ENCODE assay signal across 15 cellular contexts in the genomic region with DNA sequence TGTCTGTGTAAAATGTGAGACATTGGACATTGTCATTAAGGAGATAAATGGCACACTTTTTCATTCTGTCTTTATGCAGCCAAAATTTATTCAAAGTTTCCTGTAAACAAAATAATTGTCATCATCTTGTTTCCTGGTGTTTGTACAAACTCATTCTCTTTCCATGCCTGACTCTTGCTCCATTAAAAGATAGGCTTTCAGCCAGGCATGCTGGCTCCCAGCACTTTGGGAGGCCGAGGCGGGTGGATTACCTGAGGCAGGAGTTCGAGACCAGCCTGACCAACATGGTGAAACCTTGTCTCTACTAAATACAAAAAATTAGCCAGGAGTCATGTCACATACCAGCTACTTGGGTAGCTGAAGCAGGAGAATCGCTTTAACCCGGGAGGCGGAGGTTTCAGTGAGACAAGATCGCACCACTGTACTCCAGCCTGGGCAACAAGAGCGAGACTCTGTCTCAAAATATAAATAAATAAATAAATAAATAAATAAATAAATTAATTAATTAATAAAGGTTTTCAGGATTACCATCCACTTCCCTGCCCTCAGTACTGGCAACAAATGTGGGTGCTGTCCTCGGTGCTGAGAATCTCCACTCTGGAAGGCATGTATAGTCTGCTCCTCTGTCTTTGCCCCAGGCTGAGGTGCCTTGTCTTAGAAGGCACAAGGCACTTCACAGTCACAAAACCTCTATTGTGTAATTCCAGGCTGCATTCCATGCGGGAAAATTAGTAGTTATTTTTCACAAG.
A peak's percentile ranks its signal among the peaks of the same experiment; 100 is the strongest.
DNase-seq lines count a peak whose midpoint lies in the region; ATAC-seq, FAIRE-seq and TF ChIP-seq lines count a peak whose summit lies in the region.
"Had no signal": no experiment of that assay in that cellular context is flagged by ENCODE, and none has a peak within 500 bp of the region (broad histone marks: within the 10 kb centered on the region; RNA-seq: fewer than 3 reads in every experiment).

No MANE protein-coding gene starts in this region.

- BruUV-seq in PC-9 (replicated peaks; lab: Mats Ljungman, UMichigan), result no TSS peak

- no peaks in the 10 kb centered on the region for H3K36me3 ChIP-seq in PC-9 (ENCODE audit: low read depth)

- no peaks in the 10 kb centered on the region for H4K20me1 ChIP-seq in PC-9 (ENCODE audit: insufficient read depth)

- no peaks in the 10 kb centered on the region for H3K4me1 ChIP-seq in PC-9 (replicated peaks; ENCODE audit: insufficient read depth)

- H3K36me3 Mint-ChIP-seq in activated naive CD4-positive, alpha-beta T cell treated with anti-CD3 and anti-CD28 coated beads for 36 hours (ENCODE audit: low read depth), result no peaks in the 10 kb centered on the region
- H3K36me3 Mint-ChIP-seq: natural killer cell treated with Interleukin-12 subunit alpha and Interleukin-12 subunit beta and Interleukin-15 and Interleukin-18, amount 100 ng/mL, for 72 hours; type B pancreatic cell had no signal

- H3K27ac Mint-ChIP-seq in activated naive CD4-positive, alpha-beta T cell treated with anti-CD3 and anti-CD28 coated beads for 36 hours, result no peak overlapping the region
- H3K27ac Mint-ChIP-seq: natural killer cell treated with Interleukin-12 subunit alpha and Interleukin-12 subunit beta and Interleukin-15 and Interleukin-18, amount 100 ng/mL, for 72 hours; type B pancreatic cell had no signal

- in situ Hi-C loops in SK-MEL-5 (cut with HindIII; ENCODE audit: low pct_unique_long_range_greater_than_20kb, low sequenced_read_pairs), result no loop called here

- no peaks in the 10 kb centered on the region for H3K27me3 Mint-ChIP-seq in activated naive CD4-positive, alpha-beta T cell treated with anti-CD3 and anti-CD28 coated beads for 36 hours (ENCODE audit: low read depth)
- H3K27me3 Mint-ChIP-seq: natural killer cell treated with Interleukin-12 subunit alpha and Interleukin-12 subunit beta and Interleukin-15 and Interleukin-18, amount 100 ng/mL, for 72 hours; type B pancreatic cell had no signal

- H2AFZ ChIP-seq in PC-9, result no peak overlapping the region

- TF ChIP-seq CTCF in PC-9 (conservative IDR thresholded peaks at IDR 0.05), result no peak

- no peak overlapping the region for H3K4me3 ChIP-seq in PC-9
- H3K4me3 ChIP-seq: smooth muscle cell had no signal

- DNase-seq in activated naive CD4-positive, alpha-beta T cell treated with anti-CD3 and anti-CD28 coated beads for 36 hours, result peak; percentile 16
- no peak for DNase-seq in activated naive CD4-positive, alpha-beta T cell treated with anti-CD3 and anti-CD28 coated beads, Interleukin-2, amount 50 U/mL, for 16 hours
- DNase-seq in SK-MEL-5 (ENCODE audit: low read depth, low spot score) (peak; percentile 44), iPS-NIHi11 (ENCODE audit: low spot score) (peak; percentile 61), urothelium cell line (ENCODE audit: low spot score) (peak; percentile 33), HT-29 (ENCODE audit: low spot score) (no peak), PC-9 (no peak)
- DNase-seq: amniotic stem cell, dermis blood vessel endothelial cell, foreskin fibroblast had no signal

- CTCF ChIA-PET in activated naive CD4-positive, alpha-beta T cell treated with anti-CD3 and anti-CD28 coated beads for 36 hours (lab: Charles Lee), result no interaction called here
- CTCF ChIA-PET in PC-9 (lab: Charles Lee), result no interaction called here

- no peaks in the 10 kb centered on the region for H3K4me1 Mint-ChIP-seq in activated naive CD4-positive, alpha-beta T cell treated with anti-CD3 and anti-CD28 coated beads for 36 hours (ENCODE audit: low read depth)

- no peaks in the 10 kb centered on the region for H3F3A ChIP-seq in PC-9 (ENCODE audit: insufficient read depth, low read depth)

- no peaks in the 10 kb centered on the region for H3K9me3 Mint-ChIP-seq in activated naive CD4-positive, alpha-beta T cell treated with anti-CD3 and anti-CD28 coated beads for 36 hours
- H3K9me3 Mint-ChIP-seq: type B pancreatic cell had no signal

- no peaks in the 10 kb centered on the region for H3K27me3 ChIP-seq in PC-9 (ENCODE audit: insufficient read depth, low read depth)

- no peak for ATAC-seq in HG03175 (IDR thresholded peaks at IDR 0.05; ENCODE audit: unreplicated experiment)
- ATAC-seq: natural killer cell treated with Interleukin-12 subunit alpha and Interleukin-12 subunit beta and Interleukin-15 and Interleukin-18, amount 100 ng/mL, for 72 hours; Panc1 had no signal

- no peak overlapping the region for H3K27ac ChIP-seq in PC-9

- no peaks in the 10 kb centered on the region for H3K9me3 ChIP-seq in PC-9 (ENCODE audit: insufficient read depth, low read depth)

- POLR2A ChIA-PET in PC-9 (lab: Charles Lee; ENCODE audit: unreplicated experiment), result no interaction called here

- H3K79me2 ChIP-seq in PC-9 (ENCODE audit: low read depth), result no peaks in the 10 kb centered on the region

- H3K9me2 ChIP-seq in PC-9 (ENCODE audit: insufficient read depth), result no peaks in the 10 kb centered on the region

- no peak for FAIRE-seq in urothelium cell line (lab: Jason Lieb, UNC)

- H3K4me3 Mint-ChIP-seq in activated naive CD4-positive, alpha-beta T cell treated with anti-CD3 and anti-CD28 coated beads for 36 hours, result no peak overlapping the region
- H3K4me3 Mint-ChIP-seq: natural killer cell treated with Interleukin-12 subunit alpha and Interleukin-12 subunit beta and Interleukin-15 and Interleukin-18, amount 100 ng/mL, for 72 hours; type B pancreatic cell had no signal

- intact Hi-C loops in activated naive CD4-positive, alpha-beta T cell treated with anti-CD3 and anti-CD28 coated beads for 36 hours (cut with micrococcal nuclease), result no loop called here
- intact Hi-C loops in PC-9 (cut with micrococcal nuclease; ENCODE audit: unreplicated experiment), result no loop called here

- no peak overlapping the region for H3K4me2 ChIP-seq in PC-9
- H3K4me2 ChIP-seq: smooth muscle cell had no signal

Comparison
In these comparisons a context has a peak if more than half of its experiments do, and no peak if none do; other contexts are left out.
1. DNase-seq: peak in activated naive CD4-positive, alpha-beta T cell treated with anti-CD3 and anti-CD28 coated beads for 36 hours (single experiment), SK-MEL-5 (single experiment), iPS-NIHi11 (single experiment) and urothelium cell line (single experiment); none in activated naive CD4-positive, alpha-beta T cell treated with anti-CD3 and anti-CD28 coated beads, Interleukin-2, amount 50 U/mL, for 16 hours (single experiment), HT-29 (single experiment) and PC-9 (0 of 2).